Comparison of ENCODE assay signal across 17 cellular contexts in genomic region chr7:12882710-12883109, GRCh38.
DNase-seq lines count a peak whose midpoint lies in the region; ATAC-seq, FAIRE-seq and TF ChIP-seq lines count a peak whose summit lies in the region.
"Had no signal": no experiment of that assay in that cellular context is flagged by ENCODE, and none has a peak within 500 bp of the region (broad histone marks: within the 10 kb centered on the region; RNA-seq: fewer than 3 reads in every experiment).

No MANE protein-coding gene starts in this region.

- CTCF ChIA-PET in K562 (lab: Yijun Ruan, JAX; ENCODE audit: low intra/inter-chr PET ratio), result no interaction called here

- H3K79me2 ChIP-seq in K562 (ENCODE audit: control insufficient read depth, insufficient read depth, low read length) (no peaks in the 10 kb centered on the region), neural progenitor cell (ENCODE audit: low read depth) (no peaks in the 10 kb centered on the region)

- H3K36me3 Mint-ChIP-seq in neural progenitor cell, result no peaks in the 10 kb centered on the region
- H3K36me3 Mint-ChIP-seq: CD4-positive, alpha-beta memory T cell had no signal

- ATAC-seq in K562, result 0 out of 3 replicates have a peak, but pooled peaks have one; percentile 27
- no peak for ATAC-seq in GM19395 (IDR thresholded peaks at IDR 0.05; ENCODE audit: unreplicated experiment)
- no peak for ATAC-seq in GM21529 (IDR thresholded peaks at IDR 0.05; ENCODE audit: unreplicated experiment)

- intact Hi-C loops in K562 (cut with micrococcal nuclease), result no loop called here

- H3K9me3 Mint-ChIP-seq in neural progenitor cell, result no peaks in the 10 kb centered on the region
- H3K9me3 Mint-ChIP-seq: CD4-positive, alpha-beta memory T cell had no signal

- no peaks in the 10 kb centered on the region for H3F3A ChIP-seq in neural progenitor cell (ENCODE audit: low read depth)

- DNase-seq in H54 (ENCODE audit: insufficient read length, low spot score), result no peak
- DNase-seq in K562 (ENCODE audit: extremely low read depth in 1 of 4, low spot score in 3 of 4), result no peak
- DNase-seq in neural progenitor cell (ENCODE audit: low spot score), result no peak
- DNase-seq in ecto neural progenitor cell (ENCODE audit: low spot score), result no peak
- DNase-seq: C1 segment of cervical spinal cord; Calu3; CD4-positive, alpha-beta memory T cell; COR-L47; DMS53; DMS79 treated with DMSO at 0.1 percent for 48 hours; GF-D8; H7; HCEC 1CT had no signal

- no peaks in the 10 kb centered on the region for H3K36me3 ChIP-seq in K562 (ENCODE audit: control insufficient read depth, insufficient read depth, low read length)
- no peaks in the 10 kb centered on the region for H3K36me3 ChIP-seq in neural progenitor cell

- H3K4me1 Mint-ChIP-seq in neural progenitor cell, result peaks cover 3% of the 10 kb centered on the region

- H3K4me3 ChIP-seq in K562 (no peak overlapping the region), neural progenitor cell (no peak overlapping the region)

- no peak for TF ChIP-seq RAD21 in K562 (CRISPR knock-in tag; conservative IDR thresholded peaks at IDR 0.05 in 1 of 2, IDR thresholded peaks at IDR 0.05 in 1 of 2)

- no peak overlapping the region for H3K4me3 Mint-ChIP-seq in neural progenitor cell

- no peak overlapping the region for H3K27ac ChIP-seq in K562 (ENCODE audit: extremely low read depth, low read depth, low read length)
- H3K27ac ChIP-seq in neural progenitor cell, result no peak overlapping the region

- POLR2A ChIA-PET in K562 (lab: Yijun Ruan, JAX), result interaction anchor here (0.6 to 1.1 kb wide), 2 partner anchors 10 to 17 kb away, joined by 3 read pairs; no protein-coding TSS in a partner anchor

- WGBS in K562 (ENCODE audit: insufficient coverage, low coverage, missing lambda C conversion rate), result 82% methylated on average over 1 of the region's 1 CpG

- H2AFZ ChIP-seq in K562 (ENCODE audit: low read depth, low read length) (no peak overlapping the region; the same call in 1 of the 2 replicates), neural progenitor cell (replicated peaks) (peak overlapping the region; percentile 32)

- no peak for TF ChIP-seq POLR2A in H54 (IDR thresholded peaks at IDR 0.05; ENCODE audit: low read depth, low read length)
- no peak for TF ChIP-seq POLR2A in K562 (conservative IDR thresholded peaks at IDR 0.05)

- no peak for TF ChIP-seq CTCF in K562 (IDR thresholded peaks at IDR 0.05 in 2 of 3, conservative IDR thresholded peaks at IDR 0.05 in 1 of 3; ENCODE audit: insufficient read depth in 2 of 3, low read depth in 1 of 3, low read length in 3 of 3)
- no peak for TF ChIP-seq CTCF in neural progenitor cell (IDR thresholded peaks at IDR 0.05)

- TF ChIP-seq EP300 in K562 (IDR thresholded peaks at IDR 0.05; ENCODE audit: low read length), result no peak

- in situ Hi-C loops in K562 (cut with MboI), result no loop called here

- no peaks in the 10 kb centered on the region for H3K27me3 Mint-ChIP-seq in neural progenitor cell (ENCODE audit: insufficient read depth, low read depth)

- H3K27me3 ChIP-seq in K562 (ENCODE audit: control insufficient read depth in 2 of 2, insufficient read depth in 2 of 2, low read length in 2 of 2) (no peaks in the 10 kb centered on the region), neural progenitor cell (no peaks in the 10 kb centered on the region)

- no peaks in the 10 kb centered on the region for H3K9me3 ChIP-seq in K562 (replicated peaks; ENCODE audit: control insufficient read depth, insufficient read depth, low read depth, low read length)
- H3K9me3 ChIP-seq in neural progenitor cell (ENCODE audit: low read depth), result no peaks in the 10 kb centered on the region

- H3K9me1 ChIP-seq in K562 (ENCODE audit: control insufficient read depth, insufficient read depth, low read length), result no peaks in the 10 kb centered on the region

- BruUV-seq in K562 (replicated peaks; lab: Mats Ljungman, UMichigan), result no TSS peak

- no peak overlapping the region for H3K9ac ChIP-seq in K562 (ENCODE audit: insufficient read depth in 1 of 2, low read depth in 2 of 2, low read length in 2 of 2)
- no peak overlapping the region for H3K9ac ChIP-seq in neural progenitor cell

- FAIRE-seq in H54 (lab: Jason Lieb, UNC) (peak; percentile 72), K562 (lab: Jason Lieb, UNC) (no peak)
- FAIRE-seq: GM12891, GM18507 had no signal

- H3K4me2 ChIP-seq in K562 (ENCODE audit: insufficient read depth, low read length) (no peak overlapping the region), neural progenitor cell (no peak overlapping the region)

- no peak overlapping the region for H3K27ac Mint-ChIP-seq in neural progenitor cell
- H3K27ac Mint-ChIP-seq: CD4-positive, alpha-beta memory T cell had no signal

- H4K20me1 ChIP-seq in K562 (replicated peaks; ENCODE audit: control insufficient read depth, insufficient read depth, low read length) (no peaks in the 10 kb centered on the region), neural progenitor cell (ENCODE audit: low read depth) (no peaks in the 10 kb centered on the region)

- H3K4me1 ChIP-seq in K562 (replicated peaks in 1 of 2; ENCODE audit: control insufficient read depth in 2 of 2, insufficient read depth in 2 of 2, low read length in 2 of 2) (no peaks in the 10 kb centered on the region), neural progenitor cell (no peaks in the 10 kb centered on the region)

TF ChIP-seq in K562, 482 proteins besides CTCF, POLR2A, EP300 and RAD21:
- no peak for TF ChIP-seq TEAD2 (tag; IDR thresholded peaks at IDR 0.05)
- TF ChIP-seq, protein P1, sequence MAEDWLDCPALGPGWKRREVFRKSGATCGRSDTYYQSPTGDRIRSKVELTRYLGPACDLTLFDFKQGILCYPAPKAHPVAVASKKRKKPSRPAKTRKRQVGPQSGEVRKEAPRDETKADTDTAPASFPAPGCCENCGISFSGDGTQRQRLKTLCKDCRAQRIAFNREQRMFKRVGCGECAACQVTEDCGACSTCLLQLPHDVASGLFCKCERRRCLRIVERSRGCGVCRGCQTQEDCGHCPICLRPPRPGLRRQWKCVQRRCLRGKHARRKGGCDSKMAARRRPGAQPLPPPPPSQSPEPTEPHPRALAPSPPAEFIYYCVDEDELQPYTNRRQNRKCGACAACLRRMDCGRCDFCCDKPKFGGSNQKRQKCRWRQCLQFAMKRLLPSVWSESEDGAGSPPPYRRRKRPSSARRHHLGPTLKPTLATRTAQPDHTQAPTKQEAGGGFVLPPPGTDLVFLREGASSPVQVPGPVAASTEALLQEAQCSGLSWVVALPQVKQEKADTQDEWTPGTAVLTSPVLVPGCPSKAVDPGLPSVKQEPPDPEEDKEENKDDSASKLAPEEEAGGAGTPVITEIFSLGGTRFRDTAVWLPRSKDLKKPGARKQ (CRISPR knock-in tag; IDR thresholded peaks at IDR 0.05), result no peak
- TF ChIP-seq RBM25 (IDR thresholded peaks at IDR 0.05; ENCODE audit: low read depth, low read length, severe bottlenecking), result peak; percentile 70
- peak in 1 of 2 experiments; percentile 33; a peak in 1 of 4 replicates for TF ChIP-seq KDM1A (IDR thresholded peaks at IDR 0.05)
- no peak for TF ChIP-seq FOXP1 (CRISPR knock-in tag; IDR thresholded peaks at IDR 0.05)
- no peak for TF ChIP-seq RNF2 (IDR thresholded peaks at IDR 0.05)
- TF ChIP-seq ZFP36 (IDR thresholded peaks at IDR 0.05; ENCODE audit: low read depth, low read length, partially characterized antibody), result peak; percentile 38
- TF ChIP-seq MED1 (CRISPR knock-in tag; IDR thresholded peaks at IDR 0.05; ENCODE audit: borderline replicate concordance), result no peak
- TF ChIP-seq, protein P2, sequence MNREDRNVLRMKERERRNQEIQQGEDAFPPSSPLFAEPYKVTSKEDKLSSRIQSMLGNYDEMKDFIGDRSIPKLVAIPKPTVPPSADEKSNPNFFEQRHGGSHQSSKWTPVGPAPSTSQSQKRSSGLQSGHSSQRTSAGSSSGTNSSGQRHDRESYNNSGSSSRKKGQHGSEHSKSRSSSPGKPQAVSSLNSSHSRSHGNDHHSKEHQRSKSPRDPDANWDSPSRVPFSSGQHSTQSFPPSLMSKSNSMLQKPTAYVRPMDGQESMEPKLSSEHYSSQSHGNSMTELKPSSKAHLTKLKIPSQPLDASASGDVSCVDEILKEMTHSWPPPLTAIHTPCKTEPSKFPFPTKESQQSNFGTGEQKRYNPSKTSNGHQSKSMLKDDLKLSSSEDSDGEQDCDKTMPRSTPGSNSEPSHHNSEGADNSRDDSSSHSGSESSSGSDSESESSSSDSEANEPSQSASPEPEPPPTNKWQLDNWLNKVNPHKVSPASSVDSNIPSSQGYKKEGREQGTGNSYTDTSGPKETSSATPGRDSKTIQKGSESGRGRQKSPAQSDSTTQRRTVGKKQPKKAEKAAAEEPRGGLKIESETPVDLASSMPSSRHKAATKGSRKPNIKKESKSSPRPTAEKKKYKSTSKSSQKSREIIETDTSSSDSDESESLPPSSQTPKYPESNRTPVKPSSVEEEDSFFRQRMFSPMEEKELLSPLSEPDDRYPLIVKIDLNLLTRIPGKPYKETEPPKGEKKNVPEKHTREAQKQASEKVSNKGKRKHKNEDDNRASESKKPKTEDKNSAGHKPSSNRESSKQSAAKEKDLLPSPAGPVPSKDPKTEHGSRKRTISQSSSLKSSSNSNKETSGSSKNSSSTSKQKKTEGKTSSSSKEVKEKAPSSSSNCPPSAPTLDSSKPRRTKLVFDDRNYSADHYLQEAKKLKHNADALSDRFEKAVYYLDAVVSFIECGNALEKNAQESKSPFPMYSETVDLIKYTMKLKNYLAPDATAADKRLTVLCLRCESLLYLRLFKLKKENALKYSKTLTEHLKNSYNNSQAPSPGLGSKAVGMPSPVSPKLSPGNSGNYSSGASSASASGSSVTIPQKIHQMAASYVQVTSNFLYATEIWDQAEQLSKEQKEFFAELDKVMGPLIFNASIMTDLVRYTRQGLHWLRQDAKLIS (CRISPR knock-in tag; IDR thresholded peaks at IDR 0.05), result no peak
- no peak for TF ChIP-seq FOXA1 (IDR thresholded peaks at IDR 0.05; ENCODE audit: borderline replicate concordance)
- no peak for TF ChIP-seq HCFC1 (IDR thresholded peaks at IDR 0.05; ENCODE audit: low read depth, low read length)
- TF ChIP-seq BCOR (IDR thresholded peaks at IDR 0.05), result peak; percentile 69; the same call in 1 of the 2 replicates
TF ChIP-seq in K562: peak in this region for 4.
